ENCODE assay signal across 13 cellular contexts in genomic region chr11:62879150-62879549, GRCh38. TPM values are rescaled to one million over a fixed set of nuclear protein-coding genes. Genes with fewer than 3 reads are reported as not detected.
DNase-seq lines count a peak whose midpoint lies in the region; ATAC-seq and TF ChIP-seq lines count a peak whose summit lies in the region.
"Had no signal": no experiment of that assay in that cellular context is flagged by ENCODE, and none has a peak within 500 bp of the region (broad histone marks: within the 10 kb centered on the region; RNA-seq: fewer than 3 reads in every experiment).

No MANE protein-coding gene starts in this region.

- H3K9me3 Mint-ChIP-seq in HFFc6 (no peaks in the 10 kb centered on the region), CD14-positive monocyte (peaks cover 0 to 3% (median 0%) of the 10 kb centered on the region in 7 donors), type B pancreatic cell (no peaks in the 10 kb centered on the region)
- H3K9me3 Mint-ChIP-seq in stimulated activated naive B cell treated with anti-CD40 and anti-IgM and Interleukin-4, amounts not matched to agents 10 μg/mL and 1 μg/mL and 100 μg/mL, for 72 hours: no peaks in the 10 kb centered on the region
- H3K9me3 Mint-ChIP-seq: activated B cell treated with CpG ODN at 0.5 μM for 24 hours had no signal

- H3K4me3 Mint-ChIP-seq in HFFc6 (no peak overlapping the region; the same call in 1 of the 2 replicates), CD14-positive monocyte (no peak overlapping the region), type B pancreatic cell (no peak overlapping the region)
- peak overlapping the region in 1 of 2 donors; percentile 94 for H3K4me3 Mint-ChIP-seq in stimulated activated naive B cell treated with anti-CD40 and anti-IgM and Interleukin-4, amounts not matched to agents 10 μg/mL and 1 μg/mL and 100 μg/mL, for 72 hours

- H3K36me3 Mint-ChIP-seq in HFFc6 (ENCODE audit: low read depth): peaks cover 37% of the 10 kb centered on the region
- peaks cover 49 to 71% of the 10 kb centered on the region in 2 donors for H3K36me3 Mint-ChIP-seq in stimulated activated naive B cell treated with anti-CD40 and anti-IgM and Interleukin-4, amounts not matched to agents 10 μg/mL and 1 μg/mL and 100 μg/mL, for 72 hours
- H3K36me3 Mint-ChIP-seq in CD14-positive monocyte: peaks cover 20 to 21% of the 10 kb centered on the region in 2 donors
- peaks cover 30% of the 10 kb centered on the region for H3K36me3 Mint-ChIP-seq in type B pancreatic cell

- ATAC-seq in gastroesophageal sphincter: no peak
- ATAC-seq in stimulated activated naive B cell treated with anti-CD40 and anti-IgM and Interleukin-4, amounts not matched to agents 10 μg/mL and 1 μg/mL and 100 μg/mL, for 72 hours (replicated peaks): no peak
- no peak for ATAC-seq in GM18505 (IDR thresholded peaks at IDR 0.05; ENCODE audit: unreplicated experiment)

- H3K4me1 Mint-ChIP-seq in HFFc6 (ENCODE audit: low read depth) (peaks cover 37% of the 10 kb centered on the region), CD14-positive monocyte (peaks cover 35% of the 10 kb centered on the region), type B pancreatic cell (ENCODE audit: unreplicated experiment) (peaks cover 38% of the 10 kb centered on the region)
- H3K4me1 Mint-ChIP-seq in stimulated activated naive B cell treated with anti-CD40 and anti-IgM and Interleukin-4, amounts not matched to agents 10 μg/mL and 1 μg/mL and 100 μg/mL, for 72 hours: peaks cover 33 to 42% of the 10 kb centered on the region in 2 donors

- TF ChIP-seq POLR2A in gastroesophageal sphincter (IDR thresholded peaks at IDR 0.05): no peak
- no peak for TF ChIP-seq POLR2A in GM18505 (IDR thresholded peaks at IDR 0.05; ENCODE audit: borderline replicate concordance, extremely low read depth, insufficient read depth, insufficient read length)

- TF ChIP-seq CTCF in HFFc6 (IDR thresholded peaks at IDR 0.05) (no peak), VCaP (conservative IDR thresholded peaks at IDR 0.05) (no peak), gastroesophageal sphincter (IDR thresholded peaks at IDR 0.05) (no peak), foreskin fibroblast (IDR thresholded peaks at IDR 0.05; ENCODE audit: low read depth, low read length) (no peak), CD14-positive monocyte (IDR thresholded peaks at IDR 0.05) (no peak), type B pancreatic cell (conservative IDR thresholded peaks at IDR 0.05) (no peak)

- H3K36me3 ChIP-seq in gastroesophageal sphincter: peaks cover 0 to 20% of the 10 kb centered on the region in 2 donors

- peaks cover 0 to 46% (median 29%) of the 10 kb centered on the region in 3 donors for H3K4me1 ChIP-seq in gastroesophageal sphincter

- TF ChIP-seq EP300 in gastroesophageal sphincter (IDR thresholded peaks at IDR 0.05): no peak

- H3K27ac ChIP-seq in VCaP: peak overlapping the region; percentile 92
- peak overlapping the region; percentile 95 to 99 (median 97) for H3K27ac ChIP-seq in gastroesophageal sphincter

- H3K27ac Mint-ChIP-seq in HFFc6 (peak overlapping the region; percentile 100), CD14-positive monocyte (peak overlapping the region in 1 of 7 donors; percentile 57), type B pancreatic cell (no peak overlapping the region)
- peak overlapping the region; percentile 100 for H3K27ac Mint-ChIP-seq in stimulated activated naive B cell treated with anti-CD40 and anti-IgM and Interleukin-4, amounts not matched to agents 10 μg/mL and 1 μg/mL and 100 μg/mL, for 72 hours

- H3K9me3 ChIP-seq in gastroesophageal sphincter: no peaks in the 10 kb centered on the region

- WGBS in gastroesophageal sphincter (ENCODE audit: low coverage in 1 of 2), 2 donors: 58 to 83% methylated on average over 3 of the region's 4 CpGs

- intact Hi-C loops in CD14-positive monocyte (cut with micrococcal nuclease): no loop called here

- peaks cover 2% of the 10 kb centered on the region for H3K27me3 Mint-ChIP-seq in HFFc6 (ENCODE audit: insufficient read depth)
- H3K27me3 Mint-ChIP-seq in stimulated activated naive B cell treated with anti-CD40 and anti-IgM and Interleukin-4, amounts not matched to agents 10 μg/mL and 1 μg/mL and 100 μg/mL, for 72 hours: no peaks in the 10 kb centered on the region
- H3K27me3 Mint-ChIP-seq in CD14-positive monocyte (ENCODE audit: low read depth in 3 of 3): peaks cover 0 to 4% (median 3%) of the 10 kb centered on the region in 3 donors
- no peaks in the 10 kb centered on the region for H3K27me3 Mint-ChIP-seq in type B pancreatic cell
- H3K27me3 Mint-ChIP-seq: activated B cell treated with CpG ODN at 0.5 μM for 24 hours had no signal

- DNase-seq in HFFc6 (no peak), foreskin fibroblast (no peak), CD14-positive monocyte (ENCODE audit: low spot score) (no peak), type B pancreatic cell (ENCODE audit: extremely low spot score, unreplicated experiment) (no peak)
- DNase-seq in stimulated activated naive B cell treated with anti-CD40 and anti-IgM and Interleukin-4, amounts not matched to agents 10 μg/mL and 1 μg/mL and 100 μg/mL, for 72 hours: no peak
- DNase-seq: activated B cell treated with CpG ODN at 0.5 μM for 24 hours; cerebellar nuclear complex; NCI-H2029; stimulated activated CD4-positive, alpha-beta T cell treated with anti-CD3 and anti-CD28 coated beads, Interleukin-15, amount 100 ng/mL, for 24 hours had no signal

- peak overlapping the region in 1 of 2 donors; percentile 93 for H3K4me3 ChIP-seq in gastroesophageal sphincter
- H3K4me3 ChIP-seq in foreskin fibroblast (ENCODE audit: low read depth in 1 of 2, low read length in 2 of 2): peak overlapping the region in 1 of 2 donors; percentile 68

- no peaks in the 10 kb centered on the region for H3K27me3 ChIP-seq in gastroesophageal sphincter

RNA-seq across cellular contexts. Expression of gene SLC3A2, which starts 1.5 kb away (rescaled TPM):
- total RNA-seq in HFFc6 (2021; fragmentation: NEBNext Ultra II Directional; extraction: Animal tissue kit (Norgen Biotek cat#: 25700)): 100 to 1,000 TPM; 140 to 206 (median 180) TPM
- total RNA-seq in gastroesophageal sphincter: 100 to 1,000 TPM in 1 of 4 donors, 10 to 100 TPM in 3; 66.9 to 144 (median 80.2) TPM
- polyA plus RNA-seq in CD14-positive monocyte: 100 to 1,000 TPM; 156 to 189 TPM
- total RNA-seq in type B pancreatic cell (ENCODE audit: low replicate concordance): 190 and 287 TPM in 2 replicates

RNA-seq across cellular contexts. Expression of gene WDR74, which starts 39.8 kb away (rescaled TPM):
- 10 to 100 TPM; 37.4 to 49.2 (median 41.0) TPM for total RNA-seq in HFFc6 (2021; fragmentation: NEBNext Ultra II Directional; extraction: Animal tissue kit (Norgen Biotek cat#: 25700))
- total RNA-seq in gastroesophageal sphincter (10 to 100 TPM; 26.6 to 46.8 (median 39.3) TPM), type B pancreatic cell (ENCODE audit: low replicate concordance) (47.6 and 58.3 TPM in 2 replicates)
- 10 to 100 TPM; 14.2 to 18.4 TPM for polyA plus RNA-seq in CD14-positive monocyte

RNA-seq across cellular contexts. Expression of gene CHRM1, which starts 42.0 kb away (rescaled TPM):
- not detected for total RNA-seq in HFFc6 (2021; fragmentation: NEBNext Ultra II Directional; extraction: Animal tissue kit (Norgen Biotek cat#: 25700))
- total RNA-seq in gastroesophageal sphincter (under 1 TPM in 3 of 4 donors, not detected in 1; 0.16 to 0.89 (median 0.27) TPM), type B pancreatic cell (ENCODE audit: low replicate concordance) (0.29 and 2.1 TPM in 2 replicates)
- polyA plus RNA-seq in CD14-positive monocyte: not detected
- total RNA-seq: activated B cell treated with CpG ODN at 0.5 μM for 24 hours, kidney epithelial cell had no signal

RNA-seq across cellular contexts. Expression of gene TEX54, which starts 46.5 kb away (rescaled TPM):
- total RNA-seq in HFFc6 (2021; fragmentation: NEBNext Ultra II Directional; extraction: Animal tissue kit (Norgen Biotek cat#: 25700)): not detected
- total RNA-seq in gastroesophageal sphincter (not detected), type B pancreatic cell (ENCODE audit: low replicate concordance) (not detected in 2 replicates)
- polyA plus RNA-seq in CD14-positive monocyte: under 1 TPM in 1 of 2 donors, not detected in 1; 0.74 TPM
- total RNA-seq: kidney epithelial cell had no signal

RNA-seq across cellular contexts. Expression of gene STX5, which starts 47.3 kb away (rescaled TPM):
- total RNA-seq in HFFc6 (2021; fragmentation: NEBNext Ultra II Directional; extraction: Animal tissue kit (Norgen Biotek cat#: 25700)): 10 to 100 TPM; 41.4 to 54.6 (median 47.8) TPM
- total RNA-seq in gastroesophageal sphincter (10 to 100 TPM; 23.3 to 31.6 (median 27.8) TPM), type B pancreatic cell (ENCODE audit: low replicate concordance) (42.4 and 51.7 TPM in 2 replicates)
- 10 to 100 TPM; 38.5 to 39.6 TPM for polyA plus RNA-seq in CD14-positive monocyte
